Comparison of ENCODE assay signal across 8 cellular contexts in genomic region chr2:86562485-86562890, GRCh38. TPM values are rescaled to one million over a fixed set of nuclear protein-coding genes. Genes with fewer than 3 reads are reported as not detected.
DNase-seq lines count a peak whose midpoint lies in the region; ATAC-seq, FAIRE-seq and TF ChIP-seq lines count a peak whose summit lies in the region.

No MANE protein-coding gene starts in this region.

- no peak for FAIRE-seq in HepG2 (lab: Jason Lieb, UNC)

- H3K9me3 Mint-ChIP-seq in stimulated activated naive CD8-positive, alpha-beta T cell treated with anti-CD3 and anti-CD28 coated beads, Interleukin-15, Interleukin-2, amounts not matched to agents 100 ng/mL and 50 ng/mL, for 24 hours = no peaks in the 10 kb centered on the region
- no peaks in the 10 kb centered on the region for H3K9me3 Mint-ChIP-seq in activated naive CD8-positive, alpha-beta T cell treated with anti-CD3 and anti-CD28 coated beads, Interleukin-2, amount 10 ng/mL, durations not matched to agents 7 days and 5 days

- peak overlapping the region; percentile 99 for H3K9ac ChIP-seq in HepG2 (ENCODE audit: insufficient read depth, low read depth, low read length)

- H3K36me3 Mint-ChIP-seq in stimulated activated naive CD8-positive, alpha-beta T cell treated with anti-CD3 and anti-CD28 coated beads, Interleukin-15, Interleukin-2, amounts not matched to agents 100 ng/mL and 50 ng/mL, for 24 hours (ENCODE audit: low read depth) = peaks cover 8% of the 10 kb centered on the region
- H3K36me3 Mint-ChIP-seq in activated naive CD8-positive, alpha-beta T cell treated with anti-CD3 and anti-CD28 coated beads, Interleukin-2, amount 10 ng/mL, durations not matched to agents 7 days and 5 days = peaks cover 24% of the 10 kb centered on the region

- no peaks in the 10 kb centered on the region; a peak in 1 of 5 replicates for H3K27me3 ChIP-seq in HepG2 (ENCODE audit: control insufficient read depth in 1 of 2, insufficient read depth in 2 of 2, low read length in 2 of 2)
- no peaks in the 10 kb centered on the region for H3K27me3 ChIP-seq in upper lobe of left lung

- H3K79me2 ChIP-seq in HepG2 (ENCODE audit: insufficient read depth, low read length) = peaks cover 40% of the 10 kb centered on the region

- peak overlapping the region; percentile 94 for H3K4me2 ChIP-seq in HepG2 (ENCODE audit: low read depth, low read length)

- peak overlapping the region; percentile 97 for H3K27ac ChIP-seq in HepG2 (ENCODE audit: extremely low read length, insufficient read depth, low read length)
- H3K27ac ChIP-seq in upper lobe of left lung = peak overlapping the region; percentile 99 to 100 (median 100)

- peaks cover 16% of the 10 kb centered on the region for H3K9me3 ChIP-seq in HepG2 (ENCODE audit: low read length)
- no peaks in the 10 kb centered on the region for H3K9me3 ChIP-seq in upper lobe of left lung

- no TSS peak for BruUV-seq in HepG2 (replicated peaks; lab: Mats Ljungman, UMichigan)

- CTCF ChIA-PET in HepG2 (lab: Yijun Ruan, JAX; ENCODE audit: low intra/inter-chr PET ratio, low total read pairs) = no interaction called here

- TF ChIP-seq POLR2A in HepG2 (IDR thresholded peaks at IDR 0.05; ENCODE audit: insufficient read depth in 1 of 2, low read depth in 2 of 2, low read length in 2 of 2) = no peak
- no peak for TF ChIP-seq POLR2A in upper lobe of left lung (IDR thresholded peaks at IDR 0.05)

- in situ Hi-C loops in HepG2 (cut with HindIII; ENCODE audit: extremely low pct_ligation_motif_present, low pct_unique_long_range_greater_than_20kb) = no loop called here

- no peak for DNase-seq in stimulated activated naive CD8-positive, alpha-beta T cell treated with anti-CD3 and anti-CD28 coated beads, Interleukin-15, Interleukin-2, amounts not matched to agents 100 U/mL and 50 U/mL, for 24 hours
- DNase-seq in activated naive CD8-positive, alpha-beta T cell treated with anti-CD3 and anti-CD28 coated beads, Interleukin-2, amount 10 ng/mL, durations not matched to agents 7 days and 5 days = no peak
- DNase-seq in HepG2 (ENCODE audit: low spot score) (no peak), upper lobe of left lung (no peak), GF-D8 (lab: John Stamatoyannopoulos, UW) (no peak), AG20443 (ENCODE audit: low spot score) (no peak)

- H4K20me1 ChIP-seq in HepG2 (ENCODE audit: insufficient read depth, low read length) = no peaks in the 10 kb centered on the region

- POLR2A ChIA-PET in activated naive CD8-positive, alpha-beta T cell treated with anti-CD3 and anti-CD28 coated beads, Interleukin-2, amount 10 ng/mL, durations not matched to agents 7 days and 5 days (lab: Charles Lee) = interaction anchor here (1.2 to 2.3 kb wide), 4 partner anchors 12 to 121 kb away, joined by 3 to 15 read pairs (median 10); partner anchors contain the start of gene KDM3A
- POLR2A ChIA-PET in HepG2 (lab: Yijun Ruan, JAX) = interaction anchor here (0.7 to 3.2 kb wide), 4 partner anchors 10 to 121 kb away, joined by 3 to 14 read pairs (median 4); partner anchors contain the start of gene KDM3A

- peaks cover 4% of the 10 kb centered on the region for H3K27me3 Mint-ChIP-seq in stimulated activated naive CD8-positive, alpha-beta T cell treated with anti-CD3 and anti-CD28 coated beads, Interleukin-15, Interleukin-2, amounts not matched to agents 100 ng/mL and 50 ng/mL, for 24 hours
- H3K27me3 Mint-ChIP-seq in activated naive CD8-positive, alpha-beta T cell treated with anti-CD3 and anti-CD28 coated beads, Interleukin-2, amount 10 ng/mL, durations not matched to agents 7 days and 5 days = no peaks in the 10 kb centered on the region

- no peak for ATAC-seq in stimulated activated naive CD8-positive, alpha-beta T cell treated with anti-CD3 and anti-CD28 coated beads, Interleukin-15, Interleukin-2, amounts not matched to agents 100 U/mL and 50 U/mL, for 24 hours
- no peak for ATAC-seq in activated naive CD8-positive, alpha-beta T cell treated with anti-CD3 and anti-CD28 coated beads, Interleukin-2, amount 10 ng/mL, durations not matched to agents 7 days and 5 days (ENCODE audit: low read depth)
- no peak; the same call in 1 of the 3 replicates for ATAC-seq in HepG2
- ATAC-seq in upper lobe of left lung (ENCODE audit: low FRiP score in 2 of 2) = peak in 1 of 2 donors; percentile 61
- ATAC-seq in HG02852 (IDR thresholded peaks at IDR 0.05; ENCODE audit: unreplicated experiment) = no peak

- peaks cover 32% of the 10 kb centered on the region for H3K4me1 Mint-ChIP-seq in stimulated activated naive CD8-positive, alpha-beta T cell treated with anti-CD3 and anti-CD28 coated beads, Interleukin-15, Interleukin-2, amounts not matched to agents 100 ng/mL and 50 ng/mL, for 24 hours (ENCODE audit: low read depth)
- peaks cover 22% of the 10 kb centered on the region for H3K4me1 Mint-ChIP-seq in activated naive CD8-positive, alpha-beta T cell treated with anti-CD3 and anti-CD28 coated beads, Interleukin-2, amount 10 ng/mL, durations not matched to agents 7 days and 5 days

- peak overlapping the region; percentile 94 for H3K4me3 Mint-ChIP-seq in stimulated activated naive CD8-positive, alpha-beta T cell treated with anti-CD3 and anti-CD28 coated beads, Interleukin-15, Interleukin-2, amounts not matched to agents 100 ng/mL and 50 ng/mL, for 24 hours
- H3K4me3 Mint-ChIP-seq in activated naive CD8-positive, alpha-beta T cell treated with anti-CD3 and anti-CD28 coated beads, Interleukin-2, amount 10 ng/mL, durations not matched to agents 7 days and 5 days = peak overlapping the region; percentile 95

- TF ChIP-seq EP300 in HepG2 (IDR thresholded peaks at IDR 0.05; ENCODE audit: low read depth in 2 of 2, low read length in 2 of 2) (no peak), HepG2 (CRISPR knock-in tag; IDR thresholded peaks at IDR 0.05; ENCODE audit: borderline replicate concordance) (no peak), upper lobe of left lung (IDR thresholded peaks at IDR 0.05) (no peak)

- H3K36me3 ChIP-seq in HepG2 (replicated peaks in 1 of 2; ENCODE audit: control insufficient read depth in 1 of 2, insufficient read depth in 2 of 2, low read length in 2 of 2) (no peaks in the 10 kb centered on the region), upper lobe of left lung (peaks cover 0 to 6% (median 0%) of the 10 kb centered on the region in 4 donors)

- H3K4me3 ChIP-seq in HepG2 (replicated peaks in 1 of 3; ENCODE audit: insufficient read depth in 1 of 3, low read depth in 2 of 3, low read length in 3 of 3) = peak overlapping the region; percentile 75 to 91 (median 88)
- H3K4me3 ChIP-seq in upper lobe of left lung = peak overlapping the region; percentile 64 to 71 (median 67)

- TF ChIP-seq RAD21 in HepG2 (CRISPR knock-in tag; IDR thresholded peaks at IDR 0.05) = no peak

- intact Hi-C loops in HepG2 (cut with micrococcal nuclease; ENCODE audit: unreplicated experiment) = loop anchor here (5.0 kb wide), 1 partner anchor 60 kb away; the partner anchor contains the start of gene RNF103

- H3K27ac Mint-ChIP-seq in stimulated activated naive CD8-positive, alpha-beta T cell treated with anti-CD3 and anti-CD28 coated beads, Interleukin-15, Interleukin-2, amounts not matched to agents 100 ng/mL and 50 ng/mL, for 24 hours = peak overlapping the region; percentile 97
- peak overlapping the region; percentile 99 for H3K27ac Mint-ChIP-seq in activated naive CD8-positive, alpha-beta T cell treated with anti-CD3 and anti-CD28 coated beads, Interleukin-2, amount 10 ng/mL, durations not matched to agents 7 days and 5 days

- TF ChIP-seq CTCF in HepG2 (CRISPR knock-in tag; IDR thresholded peaks at IDR 0.05) (no peak), upper lobe of left lung (IDR thresholded peaks at IDR 0.05) (no peak)

- H3K4me1 ChIP-seq in HepG2 (ENCODE audit: insufficient read depth, low read length) (peaks cover 40% of the 10 kb centered on the region), upper lobe of left lung (peaks cover 16 to 33% (median 22%) of the 10 kb centered on the region in 4 donors)

- under 1% methylated on average over 12 of the region's 13 CpGs for WGBS in HepG2 (ENCODE audit: low lambda C conversion rate)
- WGBS in upper lobe of left lung, 2 donors = 1 to 4% methylated on average over 6 to 11 of the region's 13 CpGs

- peak overlapping the region; percentile 58 for H2AFZ ChIP-seq in HepG2 (ENCODE audit: low read length)

RNA-seq across cellular contexts. Expression of gene CHMP3, which starts 0.8 kb away (rescaled TPM):
- 10 to 100 TPM; 48.9 to 49.5 TPM for total RNA-seq in activated naive CD8-positive, alpha-beta T cell treated with anti-CD3 and anti-CD28 coated beads, Interleukin-2, amount 10 ng/mL, durations not matched to agents 7 days and 5 days
- total RNA-seq in HepG2 (2016; rRNA removed; fragmentation: Illumina TruSeq; extraction: Trizol) = 114 and 154 TPM in 2 replicates
- 71.2 and 80.6 TPM in 2 replicates for total RNA-seq in HepG2 (2016; cell fraction: cytosol; rRNA removed; fragmentation: Illumina TruSeq; extraction: Trizol; ENCODE audit: low read depth)
- total RNA-seq in HepG2 (2016; cell fraction: insoluble cytoplasmic fraction; rRNA removed; fragmentation: Illumina TruSeq; extraction: Trizol) = 108 and 156 TPM in 2 replicates
- 138 and 146 TPM in 2 replicates for total RNA-seq in HepG2 (2016; cell fraction: membrane; rRNA removed; fragmentation: Illumina TruSeq; extraction: Trizol)
- total RNA-seq in HepG2 (2016; cell fraction: nucleus; rRNA removed; fragmentation: Illumina TruSeq; extraction: Trizol) = 48.2 and 51.8 TPM in 2 replicates
- polyA plus RNA-seq in HepG2 (2011; rRNA removed) = 53.9 and 64.1 TPM in 2 replicates
- polyA plus RNA-seq in HepG2 (2011; cell fraction: cytosol; rRNA removed) = 41.7 and 60.7 TPM in 2 replicates
- polyA plus RNA-seq in HepG2 (2011; cell fraction: nucleus; rRNA removed) = 13.1 and 19.6 TPM in 2 replicates
- polyA plus RNA-seq in HepG2 (2012) = 82.9 and 84.9 TPM in 2 replicates
- 151 and 156 TPM in 2 replicates for polyA plus RNA-seq in HepG2 (2016; cell fraction: cytosol; fragmentation: Illumina TruSeq; extraction: Trizol; ENCODE audit: low read depth)
- 190 and 193 TPM in 2 replicates for polyA plus RNA-seq in HepG2 (2016; cell fraction: insoluble cytoplasmic fraction; fragmentation: Illumina TruSeq; extraction: Trizol; ENCODE audit: low read depth)
- 182 and 183 TPM in 2 replicates for polyA plus RNA-seq in HepG2 (2016; cell fraction: membrane; fragmentation: Illumina TruSeq; extraction: Trizol; ENCODE audit: low read depth)
- 65.8 and 79.0 TPM in 2 replicates for polyA plus RNA-seq in HepG2 (2016; cell fraction: nucleus; fragmentation: Illumina TruSeq; extraction: Trizol; ENCODE audit: insufficient read depth, low read depth)
- 27.5 and 37.8 TPM in 2 replicates for polyA minus RNA-seq in HepG2 (2011; rRNA and poly(A)+ RNA removed; ENCODE audit: low replicate concordance)
- polyA minus RNA-seq in HepG2 (2011; cell fraction: cytosol; rRNA and poly(A)+ RNA removed) = 26.5 and 29.3 TPM in 2 replicates
- polyA minus RNA-seq in HepG2 (2011; cell fraction: nucleus; rRNA and poly(A)+ RNA removed) = 32.2 and 43.8 TPM in 2 replicates
- total RNA-seq in upper lobe of left lung = 100 to 1,000 TPM in 3 of 6 donors, 10 to 100 TPM in 3; 68.1 to 176 (median 106) TPM
